ENCODE assay signal across 18 cellular contexts in the genomic region with DNA sequence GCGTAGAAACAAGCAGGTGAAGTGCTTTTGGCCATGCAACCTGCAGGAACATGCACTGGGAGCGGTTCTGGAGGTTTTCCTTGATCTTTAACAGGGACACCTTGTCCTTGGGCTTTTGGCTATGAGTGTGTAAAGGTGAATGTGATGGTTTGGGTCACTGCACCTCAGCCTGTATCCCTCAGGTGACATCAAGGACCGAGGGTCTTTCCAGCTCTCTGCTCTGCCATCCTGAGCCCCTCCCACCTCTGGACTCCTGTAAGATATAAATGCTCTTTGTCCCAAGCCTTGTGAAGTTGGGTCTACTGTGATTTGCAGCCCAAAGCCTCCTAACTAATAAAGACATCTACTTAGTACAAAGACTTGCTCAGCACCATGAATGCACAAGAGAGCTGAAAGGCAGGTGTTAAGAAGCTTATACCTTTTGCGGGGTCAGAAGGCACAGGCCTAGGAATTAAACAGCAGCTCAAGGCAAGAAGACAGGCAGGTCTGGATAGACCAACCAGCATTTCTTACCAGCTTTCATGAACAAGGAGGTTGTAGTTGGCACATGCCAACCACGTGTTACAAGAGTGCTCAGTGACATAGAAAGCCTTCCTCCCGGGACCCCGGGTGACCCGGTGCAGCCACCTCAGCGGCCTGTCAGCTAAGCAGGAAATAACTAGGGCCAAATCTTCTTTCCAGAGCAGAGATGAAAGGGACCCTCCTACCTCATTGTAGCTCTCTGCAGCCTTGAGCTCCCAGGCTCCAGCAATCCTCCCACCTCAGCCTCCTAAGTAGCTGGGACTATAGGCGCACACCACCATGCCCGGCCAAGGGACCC.
DNase-seq lines count a peak whose midpoint lies in the region; ATAC-seq and TF ChIP-seq lines count a peak whose summit lies in the region.
"Had no signal": no experiment of that assay in that cellular context is flagged by ENCODE, and none has a peak within 500 bp of the region (broad histone marks: within the 10 kb centered on the region; RNA-seq: fewer than 3 reads in every experiment).

No MANE protein-coding gene starts in this region.

- peak overlapping the region; percentile 83 for H3K27ac Mint-ChIP-seq in activated CD4-positive, alpha-beta T cell treated with anti-CD3 and anti-CD28 coated beads for 36 hours
- H3K27ac Mint-ChIP-seq in T-helper 17 cell = peak overlapping the region; percentile 92
- H3K27ac Mint-ChIP-seq: GM23338 had no signal

- ATAC-seq in activated CD4-positive, alpha-beta T cell treated with anti-CD3 and anti-CD28 coated beads for 36 hours = no peak
- peak; percentile 31 for ATAC-seq in T-helper 17 cell
- ATAC-seq: GM23338, left lobe of liver, PC-3 had no signal

- POLR2A ChIA-PET in activated CD4-positive, alpha-beta T cell treated with anti-CD3 and anti-CD28 coated beads for 36 hours (lab: Charles Lee) = interaction anchor here (0.6 kb wide), 1 partner anchor 59 kb away, joined by 4 read pairs; no protein-coding TSS in a partner anchor

- intact Hi-C loops in activated CD4-positive, alpha-beta T cell treated with anti-CD3 and anti-CD28 coated beads for 36 hours (cut with DNase I, micrococcal nuclease) = loop anchor here in 1 of 2 experiments (10.0 kb wide), 1 partner anchor 89 kb away; no protein-coding TSS in a partner anchor
- intact Hi-C loops in posterior vena cava (cut with DNase I) = no loop called here

- H3K9me3 ChIP-seq in T-helper 17 cell (ENCODE audit: control insufficient read depth, low read length, poor library complexity, severe bottlenecking) = no peaks in the 10 kb centered on the region
- H3K9me3 ChIP-seq: Caco-2, colonic mucosa had no signal

- CTCF ChIA-PET in activated CD4-positive, alpha-beta T cell treated with anti-CD3 and anti-CD28 coated beads for 36 hours (lab: Charles Lee) = interaction anchor here (0.5 to 1.0 kb wide), 6 partner anchors 11 to 1981 kb away, joined by 3 to 4 read pairs (median 3); no protein-coding TSS in a partner anchor

- H3K36me3 Mint-ChIP-seq in activated CD4-positive, alpha-beta T cell treated with anti-CD3 and anti-CD28 coated beads for 36 hours (ENCODE audit: low read depth) = peaks cover 85% of the 10 kb centered on the region
- H3K36me3 Mint-ChIP-seq in T-helper 17 cell (ENCODE audit: low read depth) = peaks cover 5% of the 10 kb centered on the region

- no peak for TF ChIP-seq CTCF in coronary artery (IDR thresholded peaks at IDR 0.05)

- H3K4me3 ChIP-seq in coronary artery = no peak overlapping the region
- H3K4me3 ChIP-seq: colonic mucosa, GM23338, hepatocyte had no signal

- DNase-seq in activated CD4-positive, alpha-beta T cell treated with anti-CD3 and anti-CD28 coated beads for 36 hours = peak; percentile 25
- DNase-seq in activated CD4-positive, alpha-beta T cell treated with anti-CD3 and anti-CD28 coated beads, Interleukin-2, amount 50 U/mL, for 48 hours = no peak
- DNase-seq in T-helper 17 cell = no peak
- peak; percentile 36 for DNase-seq in coronary artery (ENCODE audit: low spot score)
- peak; percentile 64 for DNase-seq in posterior vena cava (ENCODE audit: low spot score)
- no peak for DNase-seq in UCSD-AML1 (lab: John Stamatoyannopoulos, UW; ENCODE audit: unreplicated experiment)
- no peak for DNase-seq in DMS153 (lab: John Stamatoyannopoulos, UW)
- DNase-seq in AG20443 (ENCODE audit: low spot score) = no peak
- DNase-seq: Caco-2, colonic mucosa, NCI-H1092, NCI-H226, PC-3, SW 1271 had no signal

- no peaks in the 10 kb centered on the region for H3K27me3 Mint-ChIP-seq in activated CD4-positive, alpha-beta T cell treated with anti-CD3 and anti-CD28 coated beads for 36 hours
- H3K27me3 Mint-ChIP-seq in T-helper 17 cell = no peaks in the 10 kb centered on the region

- H3K4me1 Mint-ChIP-seq in activated CD4-positive, alpha-beta T cell treated with anti-CD3 and anti-CD28 coated beads for 36 hours = peaks cover 82% of the 10 kb centered on the region
- peaks cover 28% of the 10 kb centered on the region for H3K4me1 Mint-ChIP-seq in T-helper 17 cell

- H3K9me3 Mint-ChIP-seq in activated CD4-positive, alpha-beta T cell treated with anti-CD3 and anti-CD28 coated beads for 36 hours (ENCODE audit: low read depth) = peaks cover 12% of the 10 kb centered on the region

- H3K27ac ChIP-seq in coronary artery = no peak overlapping the region
- H3K27ac ChIP-seq: colonic mucosa, hepatocyte had no signal

- peak overlapping the region; percentile 15 for H3K4me3 Mint-ChIP-seq in activated CD4-positive, alpha-beta T cell treated with anti-CD3 and anti-CD28 coated beads for 36 hours
- H3K4me3 Mint-ChIP-seq in T-helper 17 cell = peak overlapping the region; percentile 72
- H3K4me3 Mint-ChIP-seq: GM23338, neural crest cell had no signal

Comparison
In these comparisons a context has a peak if more than half of its experiments do, and no peak if none do; other contexts are left out.
1. DNase-seq: peak in activated CD4-positive, alpha-beta T cell treated with anti-CD3 and anti-CD28 coated beads for 36 hours (single experiment), coronary artery (single experiment) and posterior vena cava (single experiment); none in activated CD4-positive, alpha-beta T cell treated with anti-CD3 and anti-CD28 coated beads, Interleukin-2, amount 50 U/mL, for 48 hours (0 of 2), T-helper 17 cell (0 of 3), UCSD-AML1 (single experiment), DMS153 (single experiment) and AG20443 (single experiment).